Comparison of ENCODE assay signal across 13 cellular contexts in genomic region chr2:235641333-235641732, GRCh38.
A peak's percentile ranks its signal among the peaks of the same experiment; 100 is the strongest.
DNase-seq lines count a peak whose midpoint lies in the region; ATAC-seq and TF ChIP-seq lines count a peak whose summit lies in the region.
"Had no signal": no experiment of that assay in that cellular context is flagged by ENCODE, and none has a peak within 500 bp of the region (broad histone marks: within the 10 kb centered on the region; RNA-seq: fewer than 3 reads in every experiment).

No MANE protein-coding gene starts in this region.

- DNase-seq in EH (ENCODE audit: low read depth) (peak; percentile 47), adipocyte (ENCODE audit: low read depth) (peak; percentile 64), left ventricle myocardium inferior (no peak), foreskin keratinocyte (no peak)
- DNase-seq in activated T-cell treated with anti-CD3 and anti-CD28 coated beads, Interleukin-2, amount 50 U/mL, for 1 hour = no peak
- DNase-seq: activated CD4-positive, alpha-beta T cell treated with anti-CD3 and anti-CD28 coated beads, Interleukin-2, amount 10 ng/mL, durations not matched to agents 24 days and 14 days; activated naive CD4-positive, alpha-beta T cell; NCI-H1694 treated with DMSO at 0.1 percent for 48 hours; NCI-H82; SIG-M5 had no signal

- peak overlapping the region; percentile 50 for H3K4me3 ChIP-seq in adipocyte (ENCODE audit: low read length)
- H3K4me3 ChIP-seq in left ventricle myocardium inferior = no peak overlapping the region
- peak overlapping the region in 1 of 2 donors; percentile 57 for H3K4me3 ChIP-seq in stomach smooth muscle (ENCODE audit: low read length in 2 of 2)

- no peaks in the 10 kb centered on the region for H3K27me3 ChIP-seq in adipocyte (replicated peaks; ENCODE audit: control insufficient read depth, insufficient read depth, low read length)
- no peaks in the 10 kb centered on the region for H3K27me3 ChIP-seq in left ventricle myocardium inferior (ENCODE audit: low read depth)
- no peaks in the 10 kb centered on the region for H3K27me3 ChIP-seq in stomach smooth muscle (ENCODE audit: control insufficient read depth in 1 of 2, insufficient read depth in 2 of 2, low read length in 2 of 2)
- H3K27me3 ChIP-seq in foreskin keratinocyte = no peaks in the 10 kb centered on the region

- TF ChIP-seq CTCF in left ventricle myocardium inferior (IDR thresholded peaks at IDR 0.05; ENCODE audit: borderline replicate concordance) (no peak), foreskin keratinocyte (conservative IDR thresholded peaks at IDR 0.05) (no peak)

- peak overlapping the region; percentile 66 for H3K9ac ChIP-seq in adipocyte (ENCODE audit: low read length)
- H3K9ac ChIP-seq in stomach smooth muscle (ENCODE audit: low read length in 2 of 2) = peak overlapping the region; percentile 72 to 84

- no peak for ATAC-seq in GM18907 (IDR thresholded peaks at IDR 0.05; ENCODE audit: unreplicated experiment)
- no peak for ATAC-seq in foreskin keratinocyte
- no peak for ATAC-seq in HG03354 (IDR thresholded peaks at IDR 0.05; ENCODE audit: poor library complexity, severe bottlenecking, unreplicated experiment)

- H3K27ac ChIP-seq in left ventricle myocardium inferior (replicated peaks) (peak overlapping the region; percentile 69), stomach smooth muscle (ENCODE audit: low read length) (peak overlapping the region; percentile 99), foreskin keratinocyte (no peak overlapping the region)

- intact Hi-C loops in left ventricle myocardium inferior (cut with micrococcal nuclease) = no loop called here

- H3K36me3 ChIP-seq in adipocyte (ENCODE audit: control insufficient read depth, insufficient read depth, low read length, severe bottlenecking) = no peaks in the 10 kb centered on the region
- H3K36me3 ChIP-seq in left ventricle myocardium inferior = no peaks in the 10 kb centered on the region
- H3K36me3 ChIP-seq in stomach smooth muscle (ENCODE audit: control insufficient read depth in 2 of 2, insufficient read depth in 2 of 2, low read length in 2 of 2) = no peaks in the 10 kb centered on the region

- peaks cover 50% of the 10 kb centered on the region for H3K4me1 ChIP-seq in adipocyte (ENCODE audit: control insufficient read depth, insufficient read depth, low read length)
- H3K4me1 ChIP-seq in left ventricle myocardium inferior = peaks cover 63% of the 10 kb centered on the region
- peaks cover 53% of the 10 kb centered on the region for H3K4me1 ChIP-seq in stomach smooth muscle (ENCODE audit: control insufficient read depth, insufficient read depth, low read length)
- peaks cover 3% of the 10 kb centered on the region for H3K4me1 ChIP-seq in foreskin keratinocyte

- no peaks in the 10 kb centered on the region for H3K9me3 ChIP-seq in adipocyte (ENCODE audit: control insufficient read depth, low read length)
- no peaks in the 10 kb centered on the region for H3K9me3 ChIP-seq in left ventricle myocardium inferior (replicated peaks)
- H3K9me3 ChIP-seq in stomach smooth muscle (ENCODE audit: control insufficient read depth in 2 of 2, low read length in 2 of 2) = no peaks in the 10 kb centered on the region

Comparison
In these comparisons a context has a peak if more than half of its experiments do, and no peak if none do; other contexts are left out.
1. DNase-seq: peak in EH (single experiment) and adipocyte (single experiment); none in left ventricle myocardium inferior (single experiment), foreskin keratinocyte (0 of 2) and activated T-cell treated with anti-CD3 and anti-CD28 coated beads, Interleukin-2, amount 50 U/mL, for 1 hour (single experiment).